Comparison of ENCODE assay signal across 25 cellular contexts in genomic region chr16:9068886-9069285, GRCh38. TPM values are rescaled to one million over a fixed set of nuclear protein-coding genes. Genes with fewer than 3 reads are reported as not detected.
A peak's percentile ranks its signal among the peaks of the same experiment; 100 is the strongest.
DNase-seq lines count a peak whose midpoint lies in the region; ATAC-seq, FAIRE-seq and TF ChIP-seq lines count a peak whose summit lies in the region.
"Had no signal": no experiment of that assay in that cellular context is flagged by ENCODE, and none has a peak within 500 bp of the region (broad histone marks: within the 10 kb centered on the region; RNA-seq: fewer than 3 reads in every experiment).

No MANE protein-coding gene starts in this region.

- peak overlapping the region; percentile 71 for H3K27ac Mint-ChIP-seq in activated CD4-positive, alpha-beta T cell treated with anti-CD3 and anti-CD28 coated beads for 36 hours
- H3K27ac Mint-ChIP-seq in activated naive CD8-positive, alpha-beta T cell treated with anti-CD3 and anti-CD28 coated beads for 36 hours = peak overlapping the region; percentile 77
- H3K27ac Mint-ChIP-seq: GM23338, T-cell had no signal

- H3K9ac ChIP-seq in IMR-90 (ENCODE audit: low read depth, low read length) = no peak overlapping the region
- H3K9ac ChIP-seq in keratinocyte (ENCODE audit: control insufficient read depth, extremely low read depth, insufficient read depth, low read length) = peak overlapping the region; percentile 2

- peak overlapping the region in 1 of 2 experiments; percentile 7; a peak in 3 of 4 replicates for H4K8ac ChIP-seq in IMR-90 (ENCODE audit: low read depth in 2 of 2, low read length in 2 of 2)

- H2AK9ac ChIP-seq in IMR-90 (replicated peaks; ENCODE audit: low read depth, low read length, poor library complexity) = no peak overlapping the region

- no TSS peak for BruUV-seq in IMR-90 (replicated peaks; lab: Mats Ljungman, UMichigan)

- no peak overlapping the region for H3K4me3 Mint-ChIP-seq in activated CD4-positive, alpha-beta T cell treated with anti-CD3 and anti-CD28 coated beads for 36 hours
- no peak overlapping the region for H3K4me3 Mint-ChIP-seq in activated naive CD8-positive, alpha-beta T cell treated with anti-CD3 and anti-CD28 coated beads for 36 hours
- H3K4me3 Mint-ChIP-seq: CD4-positive, CD25-positive, alpha-beta regulatory T cell; GM23338; neural crest cell; T-cell had no signal

- H3K27me3 ChIP-seq in IMR-90 (ENCODE audit: control insufficient read depth, insufficient read depth, low read length) (no peaks in the 10 kb centered on the region), keratinocyte (ENCODE audit: control insufficient read depth, extremely low read depth, insufficient read depth, low read length) (no peaks in the 10 kb centered on the region), gastroesophageal sphincter (peaks cover 4% of the 10 kb centered on the region)
- H3K27me3 ChIP-seq: colonic mucosa, heart right ventricle, Peyer's patch, right atrium auricular region, SJCRH30 had no signal

- intact Hi-C loops in activated CD4-positive, alpha-beta T cell treated with anti-CD3 and anti-CD28 coated beads for 36 hours (cut with DNase I, micrococcal nuclease) = loop anchor here (1.0 kb wide), 4 partner anchors 10 to 22 kb away; partner anchors contain the start of gene HAPSTR1 (in 1 of the 2)
- intact Hi-C loops in IMR-90 (cut with micrococcal nuclease) = no loop called here

- no peak for TF ChIP-seq RAD21 in IMR-90 (IDR thresholded peaks at IDR 0.05; ENCODE audit: low read length)

- WGBS in IMR-90 (ENCODE audit: extremely low coverage in 2 of 2, insufficient read length in 1 of 2), 2 experiments = 100% methylated on average over 1 of the region's 2 CpGs; no CpG with 5 or more reads in 1 of the 2 experiments
- 100% methylated on average over 2 of the region's 2 CpGs for WGBS in gastroesophageal sphincter (ENCODE audit: low coverage in 1 of 2), 2 donors

- no peak overlapping the region; the same call in 1 of the 2 replicates for H3K27ac ChIP-seq in IMR-90 (ENCODE audit: insufficient read depth, low read length)
- peak overlapping the region; percentile 90 for H3K27ac ChIP-seq in keratinocyte (ENCODE audit: control insufficient read depth, insufficient read depth, low read length)
- H3K27ac ChIP-seq in gastroesophageal sphincter = no peak overlapping the region
- H3K27ac ChIP-seq: 22Rv1, colonic mucosa, heart right ventricle, Peyer's patch, right atrium auricular region, SJCRH30 had no signal

- peaks cover 4 to 25% of the 10 kb centered on the region in 2 experiments; a peak in 3 of 4 replicates for H3K79me1 ChIP-seq in IMR-90 (ENCODE audit: low read depth in 1 of 2, low read length in 2 of 2)

- in situ Hi-C loops in IMR-90 (cut with MboI; ENCODE audit: low sequenced_read_pairs) = no loop called here

- no peak for FAIRE-seq in keratinocyte (lab: Jason Lieb, UNC)
- FAIRE-seq: D721Med had no signal

- peaks cover 44% of the 10 kb centered on the region for H3K4me1 Mint-ChIP-seq in activated CD4-positive, alpha-beta T cell treated with anti-CD3 and anti-CD28 coated beads for 36 hours
- peaks cover 25% of the 10 kb centered on the region for H3K4me1 Mint-ChIP-seq in activated naive CD8-positive, alpha-beta T cell treated with anti-CD3 and anti-CD28 coated beads for 36 hours

- H3K4me3 ChIP-seq in IMR-90 (ENCODE audit: insufficient read depth, low read depth, low read length) (no peak overlapping the region), keratinocyte (ENCODE audit: control insufficient read depth in 2 of 3, extremely low read depth in 1 of 3, insufficient read depth in 2 of 3, low read depth in 1 of 3, low read length in 3 of 3) (no peak overlapping the region), gastroesophageal sphincter (no peak overlapping the region)
- H3K4me3 ChIP-seq: colonic mucosa, GM23338, heart right ventricle, Peyer's patch, right atrium auricular region, SJCRH30 had no signal

- H3K23ac ChIP-seq in IMR-90 (ENCODE audit: low read depth, low read length) = no peak overlapping the region

- H3K14ac ChIP-seq in IMR-90 (replicated peaks; ENCODE audit: low read depth, low read length) = peak overlapping the region; percentile 12

- peak overlapping the region; percentile 63; the same call in 1 of the 2 replicates for H4K5ac ChIP-seq in IMR-90 (ENCODE audit: low read depth, low read length)

- H2BK5ac ChIP-seq in IMR-90 (ENCODE audit: low read depth, low read length, poor library complexity, severe bottlenecking) = peak overlapping the region; percentile 55

- peak overlapping the region; percentile 65 for H2BK120ac ChIP-seq in IMR-90 (ENCODE audit: low read depth, low read length)

- H4K91ac ChIP-seq in IMR-90 (ENCODE audit: insufficient read depth, low read depth, low read length) = peak overlapping the region; percentile 50; the same call in 1 of the 2 replicates

- H3K4me2 ChIP-seq in IMR-90 (ENCODE audit: low read depth, low read length) (no peak overlapping the region), keratinocyte (ENCODE audit: control insufficient read depth, extremely low read depth, insufficient read depth, low read depth, low read length) (peak overlapping the region; percentile 4)
- H3K4me2 ChIP-seq: GM23338 had no signal

- H2AK5ac ChIP-seq in IMR-90 (ENCODE audit: low read depth, low read length) = peak overlapping the region; percentile 81

- H3K4ac ChIP-seq in IMR-90 (ENCODE audit: low read depth, low read length) = peak overlapping the region; percentile 89

- dilution Hi-C loops in IMR-90 (cut with HindIII; ENCODE audit: low sequenced_read_pairs, unreplicated experiment) (no loop called here), keratinocyte (cut with MboI; ENCODE audit: extremely low pct_ligation_motif_present, low sequenced_read_pairs) (no loop called here)

- TF ChIP-seq CTCF in IMR-90 (conservative IDR thresholded peaks at IDR 0.05; ENCODE audit: low read depth, low read length) = no peak
- no peak for TF ChIP-seq CTCF in keratinocyte (optimal IDR thresholded peaks at IDR 0.05 in 1 of 3, IDR thresholded peaks at IDR 0.05 in 1 of 3, conservative IDR thresholded peaks at IDR 0.05 in 1 of 3; ENCODE audit: extremely low read depth in 1 of 3, insufficient read depth in 2 of 3, low read length in 3 of 3)
- no peak for TF ChIP-seq CTCF in gastroesophageal sphincter (IDR thresholded peaks at IDR 0.05)

- DNase-seq in activated CD4-positive, alpha-beta T cell treated with anti-CD3 and anti-CD28 coated beads for 36 hours = no peak
- no peak for DNase-seq in activated CD4-positive, alpha-beta T cell treated with anti-CD3 and anti-CD28 coated beads, Interleukin-2, amount 50 U/mL, for 48 hours
- DNase-seq in IMR-90 (no peak), keratinocyte (ENCODE audit: low read depth, low spot score) (no peak), inferior parietal cortex (ENCODE audit: extremely low spot score) (no peak)
- no peak for DNase-seq in activated naive CD8-positive, alpha-beta T cell treated with anti-CD3 and anti-CD28 coated beads for 36 hours
- DNase-seq: activated gamma-delta T cell treated with Interleukin-2 at 50 U/mL for 16 hours; activated T-cell treated with anti-CD3 and anti-CD28 coated beads for 4 hours; colonic mucosa; effector CD8-positive, alpha-beta T cell; heart right ventricle; NCI-H1092; NCI-H187 treated with DMSO at 0.1 percent for 48 hours; NCI-H526 treated with DMSO at 0.1 percent for 48 hours; Peyer's patch; T-cell had no signal

- H3K36me3 Mint-ChIP-seq in activated CD4-positive, alpha-beta T cell treated with anti-CD3 and anti-CD28 coated beads for 36 hours (ENCODE audit: low read depth) = peaks cover 5% of the 10 kb centered on the region
- peaks cover 3% of the 10 kb centered on the region for H3K36me3 Mint-ChIP-seq in activated naive CD8-positive, alpha-beta T cell treated with anti-CD3 and anti-CD28 coated beads for 36 hours
- H3K36me3 Mint-ChIP-seq: CD4-positive, CD25-positive, alpha-beta regulatory T cell; T-cell had no signal

- POLR2A ChIA-PET in activated CD4-positive, alpha-beta T cell treated with anti-CD3 and anti-CD28 coated beads for 36 hours (lab: Charles Lee) = interaction anchor here (0.8 to 1.1 kb wide), 4 partner anchors 10 to 25 kb away, joined by 3 to 4 read pairs (median 3); no protein-coding TSS in a partner anchor
- POLR2A ChIA-PET in IMR-90 (lab: Charles Lee; ENCODE audit: unreplicated experiment) = interaction anchor here (0.6 kb wide), 1 partner anchor 102 kb away, joined by 6 read pairs; no protein-coding TSS in a partner anchor

- H3K9me3 ChIP-seq in IMR-90 (ENCODE audit: control insufficient read depth, insufficient read depth, low read length) (peaks cover 2% of the 10 kb centered on the region; the same call in 1 of the 2 replicates), keratinocyte (ENCODE audit: control insufficient read depth, low read depth, low read length) (no peaks in the 10 kb centered on the region), gastroesophageal sphincter (no peaks in the 10 kb centered on the region)
- H3K9me3 ChIP-seq: colonic mucosa, Peyer's patch, right atrium auricular region, SJCRH30 had no signal

- H3K4me1 ChIP-seq in IMR-90 (ENCODE audit: control insufficient read depth, insufficient read depth, low read length) (peaks cover 11% of the 10 kb centered on the region), keratinocyte (ENCODE audit: control insufficient read depth, extremely low read depth, insufficient read depth, low read length) (peaks cover 41% of the 10 kb centered on the region), gastroesophageal sphincter (no peaks in the 10 kb centered on the region)
- H3K4me1 ChIP-seq: colonic mucosa, Peyer's patch, right atrium auricular region, SJCRH30 had no signal

- peak overlapping the region; percentile 70; the same call in 1 of the 2 replicates for H2BK20ac ChIP-seq in IMR-90 (ENCODE audit: low read depth, low read length)

- peak overlapping the region; percentile 72; the same call in 1 of the 2 replicates for H3K18ac ChIP-seq in IMR-90 (ENCODE audit: low read depth, low read length)

- H3K36me3 ChIP-seq in IMR-90 (ENCODE audit: control insufficient read depth, insufficient read depth, low read length) (no peaks in the 10 kb centered on the region; the same call in 1 of the 2 replicates), keratinocyte (ENCODE audit: control insufficient read depth in 2 of 2, extremely low read depth in 1 of 2, insufficient read depth in 2 of 2, low read length in 2 of 2) (peaks cover 0 to 4% of the 10 kb centered on the region in 2 experiments), gastroesophageal sphincter (no peaks in the 10 kb centered on the region)
- H3K36me3 ChIP-seq: colonic mucosa, heart right ventricle, Peyer's patch, right atrium auricular region, SJCRH30 had no signal

- peak overlapping the region; percentile 96; the same call in 2 of the 3 replicates for H2BK15ac ChIP-seq in IMR-90 (ENCODE audit: low read depth, low read length)

- CTCF ChIA-PET in activated CD4-positive, alpha-beta T cell treated with anti-CD3 and anti-CD28 coated beads for 36 hours (lab: Charles Lee) = interaction anchor here (0.6 to 1.6 kb wide), 6 partner anchors 11 to 60 kb away, joined by 3 to 6 read pairs (median 3); partner anchors contain the start of gene HAPSTR1
- CTCF ChIA-PET in IMR-90 (lab: Yijun Ruan, JAX) = interaction anchor here (0.8 kb wide), 1 partner anchor 43 kb away, joined by 4 read pairs; no protein-coding TSS in a partner anchor

- H4K20me1 ChIP-seq in IMR-90 (ENCODE audit: insufficient read depth, low read length) = no peaks in the 10 kb centered on the region
- H4K20me1 ChIP-seq in keratinocyte (ENCODE audit: control insufficient read depth, extremely low read depth, insufficient read depth, low read length) = no peaks in the 10 kb centered on the region

- ATAC-seq in activated CD4-positive, alpha-beta T cell treated with anti-CD3 and anti-CD28 coated beads for 36 hours = no peak
- ATAC-seq in IMR-90 (ENCODE audit: low read depth) (no peak), gastroesophageal sphincter (no peak), GM18498 (IDR thresholded peaks at IDR 0.05; ENCODE audit: unreplicated experiment) (no peak)
- ATAC-seq: GM23338, heart right ventricle had no signal

- no peak for TF ChIP-seq EP300 in gastroesophageal sphincter (IDR thresholded peaks at IDR 0.05)

- peaks cover 11% of the 10 kb centered on the region for H3K9me1 ChIP-seq in IMR-90 (ENCODE audit: insufficient read depth, low read length)
- no peaks in the 10 kb centered on the region for H3K9me1 ChIP-seq in keratinocyte (ENCODE audit: control insufficient read depth, extremely low read depth, insufficient read depth, low read length)

- H3K79me2 ChIP-seq in keratinocyte (ENCODE audit: control insufficient read depth, insufficient read depth, low read length) = peaks cover 12% of the 10 kb centered on the region

- H3K27me3 Mint-ChIP-seq in activated CD4-positive, alpha-beta T cell treated with anti-CD3 and anti-CD28 coated beads for 36 hours = no peaks in the 10 kb centered on the region
- H3K27me3 Mint-ChIP-seq in activated naive CD8-positive, alpha-beta T cell treated with anti-CD3 and anti-CD28 coated beads for 36 hours = no peaks in the 10 kb centered on the region
- H3K27me3 Mint-ChIP-seq: T-cell had no signal

- 0 out of 2 replicates have a peak overlapping the region, but pooled peaks have one; percentile 26 for H3K56ac ChIP-seq in IMR-90 (ENCODE audit: extremely low read depth, insufficient read depth, low read length)

- H2AFZ ChIP-seq in IMR-90 (replicated peaks; ENCODE audit: low read length, poor library complexity) = peak overlapping the region; percentile 70
- no peak overlapping the region for H2AFZ ChIP-seq in keratinocyte (ENCODE audit: control insufficient read depth, low read length)
- H2AFZ ChIP-seq: GM23338 had no signal

- peaks cover 9% of the 10 kb centered on the region for H3K9me3 Mint-ChIP-seq in activated CD4-positive, alpha-beta T cell treated with anti-CD3 and anti-CD28 coated beads for 36 hours (ENCODE audit: low read depth)
- peaks cover 7% of the 10 kb centered on the region for H3K9me3 Mint-ChIP-seq in activated naive CD8-positive, alpha-beta T cell treated with anti-CD3 and anti-CD28 coated beads for 36 hours
- H3K9me3 Mint-ChIP-seq: GM23338, neural crest cell had no signal

- TF ChIP-seq POLR2A in IMR-90 (IDR thresholded peaks at IDR 0.05; ENCODE audit: low read depth, low read length) (no peak), gastroesophageal sphincter (IDR thresholded peaks at IDR 0.05) (no peak)

RNA-seq across cellular contexts. Expression of gene HAPSTR1, which starts 22.6 kb away (rescaled TPM):
- 10 to 100 TPM; 42.4 to 51.4 TPM for total RNA-seq in activated CD4-positive, alpha-beta T cell treated with anti-CD3 and anti-CD28 coated beads for 36 hours
- 56.5 and 81.9 TPM in 2 replicates for total RNA-seq in IMR-90 (2012; rRNA removed)
- 18.4 and 22.2 TPM in 2 replicates for polyA plus RNA-seq in IMR-90 (2012; rRNA removed)
- 5.9 and 7.3 TPM in 2 replicates for polyA plus RNA-seq in IMR-90 (2012; cell fraction: cytosol; rRNA removed)
- polyA plus RNA-seq in IMR-90 (2012; cell fraction: nucleus; rRNA removed; ENCODE audit: low replicate concordance) = 5.7 and 23.8 TPM in 2 replicates
- 10 to 100 TPM; 64.5 to 65.5 TPM for total RNA-seq in activated naive CD8-positive, alpha-beta T cell treated with anti-CD3 and anti-CD28 coated beads for 36 hours
- polyA plus RNA-seq in keratinocyte = 34.0 to 46.5 TPM (median 36.7 TPM) in 3 replicates
- polyA plus RNA-seq in keratinocyte (2011; ENCODE audit: low read depth) = 35.9 TPM
- polyA plus RNA-seq in keratinocyte (2011; cell fraction: cytosol; rRNA removed) = 32.7 and 52.5 TPM in 2 replicates
- polyA plus RNA-seq in keratinocyte (2011; cell fraction: nucleus; rRNA removed) = 57.5 and 66.9 TPM in 2 replicates
- polyA plus RNA-seq in keratinocyte (2012; ENCODE audit: low replicate concordance) = 36.2 and 43.6 TPM in 2 replicates
- polyA minus RNA-seq in keratinocyte = 38.3 to 71.0 TPM (median 45.7 TPM) in 3 replicates
- polyA minus RNA-seq in keratinocyte (2011; cell fraction: cytosol; rRNA and poly(A)+ RNA removed) = 41.2 TPM
- polyA minus RNA-seq in keratinocyte (2011; cell fraction: nucleus; rRNA and poly(A)+ RNA removed) = 29.2 and 67.5 TPM in 2 replicates
- total RNA-seq in gastroesophageal sphincter = 10 to 100 TPM; 58.9 to 78.3 (median 64.7) TPM
